24 cellular contexts compared by ENCODE assay signal in the genomic region with DNA sequence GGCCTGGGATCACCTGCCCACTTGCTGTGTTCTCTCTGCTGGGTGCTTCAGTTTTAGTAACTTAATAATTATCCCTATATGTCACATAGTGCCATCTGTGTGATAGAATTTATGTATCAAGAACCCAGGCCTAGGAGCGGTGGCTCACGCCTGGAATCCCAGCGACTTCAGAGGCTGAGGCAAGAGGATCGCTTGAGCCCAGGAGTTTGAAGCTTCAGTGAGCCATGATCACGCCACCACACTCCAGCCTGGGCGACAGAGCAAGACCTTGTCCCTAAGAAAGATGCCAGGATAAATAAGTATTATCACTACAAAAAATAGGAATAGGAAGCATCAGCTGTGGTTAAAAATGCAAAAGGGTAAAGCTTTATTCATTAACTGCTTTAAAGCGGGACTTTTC.
A peak's percentile ranks its signal among the peaks of the same experiment; 100 is the strongest.
DNase-seq lines count a peak whose midpoint lies in the region; ATAC-seq and TF ChIP-seq lines count a peak whose summit lies in the region.
"Had no signal": no experiment of that assay in that cellular context is flagged by ENCODE, and none has a peak within 500 bp of the region (broad histone marks: within the 10 kb centered on the region; RNA-seq: fewer than 3 reads in every experiment).

No MANE protein-coding gene starts in this region.

- no peaks in the 10 kb centered on the region for H3K9me3 ChIP-seq in BLaER1
- no peaks in the 10 kb centered on the region for H3K9me3 ChIP-seq in CD4-positive, CD25-positive, alpha-beta regulatory T cell (ENCODE audit: control insufficient read depth in 2 of 2, low read length in 2 of 2)
- no peaks in the 10 kb centered on the region for H3K9me3 ChIP-seq in ascending aorta
- no peaks in the 10 kb centered on the region for H3K9me3 ChIP-seq in neuronal stem cell (replicated peaks in 1 of 2; ENCODE audit: control insufficient read depth in 2 of 2, insufficient read depth in 1 of 2, low read depth in 1 of 2, low read length in 2 of 2)
- H3K9me3 ChIP-seq: HAP-1 had no signal

- H3K36me3 Mint-ChIP-seq in CD4-positive, CD25-positive, alpha-beta regulatory T cell = peaks cover 35% of the 10 kb centered on the region
- H3K36me3 Mint-ChIP-seq in activated CD8-positive, alpha-beta T cell treated with anti-CD3 and anti-CD28 coated beads, Interleukin-2, amount 10 ng/mL, durations not matched to agents 7 days and 5 days (ENCODE audit: low read depth) = peaks cover 26% of the 10 kb centered on the region

- peaks cover 79% of the 10 kb centered on the region for H3K36me3 ChIP-seq in BLaER1
- H3K36me3 ChIP-seq in CD4-positive, CD25-positive, alpha-beta regulatory T cell (ENCODE audit: control insufficient read depth, insufficient read depth, low read length) = peaks cover 61% of the 10 kb centered on the region
- peaks cover 4 to 13% of the 10 kb centered on the region in 2 donors for H3K36me3 ChIP-seq in ascending aorta
- no peaks in the 10 kb centered on the region for H3K36me3 ChIP-seq in neuronal stem cell (replicated peaks in 1 of 2; ENCODE audit: control insufficient read depth in 2 of 2, insufficient read depth in 2 of 2, low read length in 2 of 2)
- H3K36me3 ChIP-seq: HAP-1 had no signal

- no peak overlapping the region for H4K8ac ChIP-seq in neuronal stem cell (ENCODE audit: low read depth, low read length)

- peaks cover 70% of the 10 kb centered on the region for H4K20me1 ChIP-seq in BLaER1

- peak overlapping the region; percentile 9 to 79 (median 78) for H3K27ac Mint-ChIP-seq in CD4-positive, CD25-positive, alpha-beta regulatory T cell
- no peak overlapping the region for H3K27ac Mint-ChIP-seq in activated CD8-positive, alpha-beta T cell treated with anti-CD3 and anti-CD28 coated beads, Interleukin-2, amount 10 ng/mL, durations not matched to agents 7 days and 5 days
- H3K27ac Mint-ChIP-seq: GM23338, HFFc6, IgD-negative memory B cell had no signal

- ATAC-seq in CD4-positive, CD25-positive, alpha-beta regulatory T cell (ENCODE audit: low read depth in 2 of 2) = no peak
- ATAC-seq in activated CD8-positive, alpha-beta T cell treated with anti-CD3 and anti-CD28 coated beads, Interleukin-2, amount 10 ng/mL, durations not matched to agents 7 days and 5 days = no peak
- no peak for ATAC-seq in GM21529 (IDR thresholded peaks at IDR 0.05; ENCODE audit: unreplicated experiment)

- no peak overlapping the region for H2BK15ac ChIP-seq in neuronal stem cell (ENCODE audit: low read length)

- CTCF ChIA-PET in activated CD8-positive, alpha-beta T cell treated with anti-CD3 and anti-CD28 coated beads, Interleukin-2, amount 10 ng/mL, durations not matched to agents 7 days and 5 days (lab: Charles Lee) = interaction anchor here (1.7 kb wide), 1 partner anchor 269 kb away, joined by 4 read pairs; no protein-coding TSS in a partner anchor

- POLR2A ChIA-PET in activated CD8-positive, alpha-beta T cell treated with anti-CD3 and anti-CD28 coated beads, Interleukin-2, amount 10 ng/mL, durations not matched to agents 7 days and 5 days (lab: Charles Lee) = interaction anchor here (1.4 kb wide), 1 partner anchor 8 kb away, joined by 3 read pairs; no protein-coding TSS in a partner anchor

- WGBS in neuronal stem cell (ENCODE audit: extremely low coverage in 2 of 2, insufficient read length in 2 of 2, insufficient replicate concordance in 1 of 2), 2 donors = no CpG with 5 or more reads among the region's 7 CpGs

- H3K4me3 Mint-ChIP-seq in CD4-positive, CD25-positive, alpha-beta regulatory T cell = no peak overlapping the region
- no peak overlapping the region for H3K4me3 Mint-ChIP-seq in activated CD8-positive, alpha-beta T cell treated with anti-CD3 and anti-CD28 coated beads, Interleukin-2, amount 10 ng/mL, durations not matched to agents 7 days and 5 days
- H3K4me3 Mint-ChIP-seq: GM23338, HFFc6 had no signal

- peaks cover 0 to 49% (median 21%) of the 10 kb centered on the region in 4 donors for H3K4me1 Mint-ChIP-seq in CD4-positive, CD25-positive, alpha-beta regulatory T cell
- H3K4me1 Mint-ChIP-seq in activated CD8-positive, alpha-beta T cell treated with anti-CD3 and anti-CD28 coated beads, Interleukin-2, amount 10 ng/mL, durations not matched to agents 7 days and 5 days (ENCODE audit: low read depth) = peaks cover 40% of the 10 kb centered on the region

- DNase-seq in CD4-positive, CD25-positive, alpha-beta regulatory T cell = no peak
- no peak for DNase-seq in ascending aorta (ENCODE audit: low spot score in 2 of 2)
- no peak for DNase-seq in neuronal stem cell (ENCODE audit: low spot score)
- no peak for DNase-seq in iPS-NIHi7 (ENCODE audit: extremely low spot score)
- DNase-seq in activated CD8-positive, alpha-beta T cell treated with anti-CD3 and anti-CD28 coated beads, Interleukin-2, amount 10 ng/mL, durations not matched to agents 7 days and 5 days = no peak
- DNase-seq: HFFc6, MM.1S, NCI-H1092, NCI-H1417 treated with DMSO at 0.1 percent for 48 hours, NCI-H1694 treated with DMSO at 0.1 percent for 48 hours, NCI-H2081, NCI-H226, NCI-H510A, NCI-H69, RPMI8226, SHP77 had no signal

- H3K4ac ChIP-seq in neuronal stem cell (ENCODE audit: low read length) = no peak overlapping the region

- no peak overlapping the region for H3K23ac ChIP-seq in neuronal stem cell (ENCODE audit: low read depth, low read length, poor library complexity)

- H3K4me2 ChIP-seq in BLaER1 (no peak overlapping the region), neuronal stem cell (ENCODE audit: insufficient read depth, low read length, poor library complexity, severe bottlenecking) (no peak overlapping the region)
- H3K4me2 ChIP-seq: GM23338, KMS-11 had no signal

- no peaks in the 10 kb centered on the region for H3K27me3 Mint-ChIP-seq in CD4-positive, CD25-positive, alpha-beta regulatory T cell
- no peaks in the 10 kb centered on the region for H3K27me3 Mint-ChIP-seq in activated CD8-positive, alpha-beta T cell treated with anti-CD3 and anti-CD28 coated beads, Interleukin-2, amount 10 ng/mL, durations not matched to agents 7 days and 5 days (ENCODE audit: low read depth)
- H3K27me3 Mint-ChIP-seq: IgD-negative memory B cell had no signal

- H3K27me3 ChIP-seq in BLaER1 (no peaks in the 10 kb centered on the region), ascending aorta (no peaks in the 10 kb centered on the region), neuronal stem cell (ENCODE audit: control insufficient read depth in 3 of 3, insufficient read depth in 3 of 3, low read depth in 1 of 3, low read length in 3 of 3) (no peaks in the 10 kb centered on the region)
- no peaks in the 10 kb centered on the region for H3K27me3 ChIP-seq in CD4-positive, CD25-positive, alpha-beta regulatory T cell (ENCODE audit: control insufficient read depth, insufficient read depth, low read length)

- intact Hi-C loops in ascending aorta (cut with DNase I) = no loop called here

- H3K4me1 ChIP-seq in BLaER1 (peaks cover 44% of the 10 kb centered on the region), ascending aorta (peaks cover 0 to 8% of the 10 kb centered on the region in 2 donors), neuronal stem cell (ENCODE audit: control insufficient read depth in 2 of 2, insufficient read depth in 1 of 2, low read depth in 1 of 2, low read length in 2 of 2) (no peaks in the 10 kb centered on the region)
- H3K4me1 ChIP-seq in CD4-positive, CD25-positive, alpha-beta regulatory T cell (ENCODE audit: control insufficient read depth, insufficient read depth, low read length, poor library complexity, severe bottlenecking) = no peaks in the 10 kb centered on the region
- H3K4me1 ChIP-seq: HAP-1 had no signal

- peak overlapping the region; percentile 17 for H2BK5ac ChIP-seq in neuronal stem cell (ENCODE audit: low read length)

- H3K18ac ChIP-seq in neuronal stem cell (ENCODE audit: low read length) = no peak overlapping the region

- H3K4me3 ChIP-seq in BLaER1 (no peak overlapping the region), ascending aorta (no peak overlapping the region), neuronal stem cell (ENCODE audit: low read length in 2 of 2) (no peak overlapping the region)
- no peak overlapping the region for H3K4me3 ChIP-seq in CD4-positive, CD25-positive, alpha-beta regulatory T cell (ENCODE audit: low read depth, low read length)
- H3K4me3 ChIP-seq: GM23338, HAP-1 had no signal

- H3K14ac ChIP-seq in neuronal stem cell (ENCODE audit: low read length) = no peak overlapping the region

- H2BK120ac ChIP-seq in neuronal stem cell (ENCODE audit: low read depth, low read length) = no peak overlapping the region

- H3K79me1 ChIP-seq in neuronal stem cell (ENCODE audit: low read depth, low read length) = no peaks in the 10 kb centered on the region

- no peak overlapping the region for H2AFZ ChIP-seq in neuronal stem cell (ENCODE audit: low read length)
- H2AFZ ChIP-seq: GM23338 had no signal

- no peak overlapping the region for H4K91ac ChIP-seq in neuronal stem cell (ENCODE audit: low read depth, low read length, poor library complexity)

- no peak overlapping the region for H3K9ac ChIP-seq in BLaER1
- no peak overlapping the region for H3K9ac ChIP-seq in neuronal stem cell (ENCODE audit: low read depth, low read length, poor library complexity)
- H3K9ac ChIP-seq: KMS-11 had no signal

- no peak for TF ChIP-seq CTCF in ascending aorta (IDR thresholded peaks at IDR 0.05)

- 0 out of 2 replicates have a peak overlapping the region, but pooled peaks have one; percentile 8 for H3K27ac ChIP-seq in BLaER1
- H3K27ac ChIP-seq in CD4-positive, CD25-positive, alpha-beta regulatory T cell (ENCODE audit: insufficient read depth, low read length, poor library complexity, severe bottlenecking) = no peak overlapping the region
- peak overlapping the region; percentile 30 to 62 for H3K27ac ChIP-seq in ascending aorta
- no peak overlapping the region for H3K27ac ChIP-seq in neuronal stem cell (replicated peaks; ENCODE audit: low read length)
- H3K27ac ChIP-seq: C4-2B, HL-60, KMS-11 had no signal

- H2BK12ac ChIP-seq in neuronal stem cell (ENCODE audit: low read length) = no peak overlapping the region

- no peaks in the 10 kb centered on the region for H3K9me3 Mint-ChIP-seq in CD4-positive, CD25-positive, alpha-beta regulatory T cell
- no peaks in the 10 kb centered on the region for H3K9me3 Mint-ChIP-seq in activated CD8-positive, alpha-beta T cell treated with anti-CD3 and anti-CD28 coated beads, Interleukin-2, amount 10 ng/mL, durations not matched to agents 7 days and 5 days (ENCODE audit: insufficient read depth)
- H3K9me3 Mint-ChIP-seq: IgD-negative memory B cell had no signal

- H2AK5ac ChIP-seq in neuronal stem cell (ENCODE audit: low read depth, low read length) = peak overlapping the region; percentile 45

Comparison
In these comparisons a context has a peak if more than half of its experiments do, and no peak if none do; other contexts are left out.
1. H3K27ac ChIP-seq: peak in BLaER1 (single experiment) and ascending aorta (2 of 2); none in CD4-positive, CD25-positive, alpha-beta regulatory T cell (single experiment) and neuronal stem cell (single experiment).